ENCODE assay signal across 8 cellular contexts in the genomic region with DNA sequence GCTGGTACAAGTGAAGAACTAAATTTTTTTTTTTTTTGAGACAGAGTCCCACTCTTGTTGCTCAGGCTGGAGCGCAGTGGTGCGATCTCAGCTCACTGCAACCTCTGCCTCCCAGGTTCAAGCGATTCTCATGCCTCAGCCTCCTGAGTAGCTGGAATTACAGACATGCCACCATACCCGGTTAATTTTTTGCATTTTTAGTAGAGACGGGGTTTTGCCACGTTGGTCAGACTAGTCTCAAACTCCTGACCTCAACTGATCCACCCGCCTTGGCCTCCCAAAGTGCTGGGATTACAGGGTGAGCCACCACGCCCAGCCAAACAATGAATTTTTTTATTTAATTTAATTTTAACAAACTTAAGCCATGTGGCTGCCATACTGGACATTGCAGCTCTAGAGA. TPM values are rescaled to one million over a fixed set of nuclear protein-coding genes. Genes with fewer than 3 reads are reported as not detected.
DNase-seq lines count a peak whose midpoint lies in the region; ATAC-seq and TF ChIP-seq lines count a peak whose summit lies in the region.
"Not testable (repeated sequence)": the region's sequence is repeated elsewhere in the genome, so short reads cannot be mapped to it uniquely, and the experiment has no call there.

No MANE protein-coding gene starts in this region.

- ATAC-seq in activated CD4-positive, alpha-beta T cell treated with anti-CD3 and anti-CD28 coated beads for 36 hours; memory B cell (ENCODE audit: low read depth); psoas muscle: not testable (repeated sequence)

- not testable (repeated sequence) for H3K9me3 Mint-ChIP-seq in activated CD4-positive, alpha-beta T cell treated with anti-CD3 and anti-CD28 coated beads for 36 hours (ENCODE audit: low read depth); memory B cell

- in situ Hi-C loops in astrocyte of the spinal cord (cut with HindIII; ENCODE audit: low sequenced_read_pairs) = not testable (repeated sequence)

- peak overlapping the region; percentile 99 for H3K27ac ChIP-seq in 22Rv1
- H3K27ac ChIP-seq in MM.1S (ENCODE audit: low read length) = peak overlapping the region; percentile 89; the same call in 1 of the 2 replicates
- H3K27ac ChIP-seq in fibroblast of lung (ENCODE audit: insufficient read depth, low read length); psoas muscle: not testable (repeated sequence)

- intact Hi-C loops in activated CD4-positive, alpha-beta T cell treated with anti-CD3 and anti-CD28 coated beads for 36 hours (cut with DNase I, micrococcal nuclease) = loop anchor here in 1 of 2 experiments (10.0 kb wide), 1 partner anchor 1602 kb away; the partner anchor contains the start of gene RHOF
- intact Hi-C loops in psoas muscle (cut with DNase I) = not testable (repeated sequence)

- peak overlapping the region; percentile 98 for H3K4me3 Mint-ChIP-seq in activated CD4-positive, alpha-beta T cell treated with anti-CD3 and anti-CD28 coated beads for 36 hours
- peak overlapping the region; percentile 85 for H3K4me3 Mint-ChIP-seq in memory B cell

- not testable (repeated sequence) for H3K9me2 ChIP-seq in MM.1S (replicated peaks; ENCODE audit: insufficient read depth, low read length)

- not testable (repeated sequence) for H3K27me3 Mint-ChIP-seq in activated CD4-positive, alpha-beta T cell treated with anti-CD3 and anti-CD28 coated beads for 36 hours; memory B cell

- peak overlapping the region; percentile 77 for H3K4me2 ChIP-seq in MM.1S (ENCODE audit: low read depth, low read length)
- peak overlapping the region; percentile 91 for H3K4me2 ChIP-seq in fibroblast of lung (ENCODE audit: extremely low read depth, insufficient read depth, low read length)

- 74 to 78% (median 77%) methylated on average over 8 of the region's 8 CpGs for WGBS in psoas muscle, 3 donors

- H3K79me2 ChIP-seq in MM.1S (ENCODE audit: low read length) (peaks cover 70% of the 10 kb centered on the region), fibroblast of lung (ENCODE audit: control insufficient read depth, insufficient read depth, low read length) (peaks cover 54% of the 10 kb centered on the region)

- H4K20me1 ChIP-seq in MM.1S (ENCODE audit: insufficient read depth, low read length); fibroblast of lung (ENCODE audit: control insufficient read depth, extremely low read depth, insufficient read depth, low read length): not testable (repeated sequence)

- POLR2A ChIA-PET in activated CD4-positive, alpha-beta T cell treated with anti-CD3 and anti-CD28 coated beads for 36 hours (lab: Charles Lee) = interaction anchor here (1.5 kb wide), 1 partner anchor 99 kb away, joined by 15 read pairs; the partner anchor contains the start of gene RNU4-1

- peaks cover 50% of the 10 kb centered on the region for H3F3A ChIP-seq in MM.1S (ENCODE audit: insufficient read depth, low read length)

- H3K9ac ChIP-seq in MM.1S (ENCODE audit: low read length); fibroblast of lung (ENCODE audit: insufficient read depth, low read length): not testable (repeated sequence)

- peaks cover 34% of the 10 kb centered on the region for H3K4me1 Mint-ChIP-seq in activated CD4-positive, alpha-beta T cell treated with anti-CD3 and anti-CD28 coated beads for 36 hours
- H3K4me1 Mint-ChIP-seq in memory B cell = peaks cover 14% of the 10 kb centered on the region

- not testable (repeated sequence) for H3K9me3 ChIP-seq in MM.1S (replicated peaks; ENCODE audit: insufficient read depth, low read length); fibroblast of lung (ENCODE audit: control insufficient read depth, insufficient read depth, low read depth, low read length); psoas muscle

- H3K36me3 Mint-ChIP-seq in activated CD4-positive, alpha-beta T cell treated with anti-CD3 and anti-CD28 coated beads for 36 hours (ENCODE audit: low read depth) = peaks cover 49% of the 10 kb centered on the region
- not testable (repeated sequence) for H3K36me3 Mint-ChIP-seq in memory B cell

- H3K4me1 ChIP-seq in MM.1S (ENCODE audit: low read length) (peaks cover 16% of the 10 kb centered on the region), fibroblast of lung (ENCODE audit: control insufficient read depth, extremely low read depth, insufficient read depth, low read length) (peaks cover 10% of the 10 kb centered on the region), psoas muscle (peaks cover 45% of the 10 kb centered on the region)

- not testable (repeated sequence) for TF ChIP-seq CTCF in 22Rv1 (IDR thresholded peaks at IDR 0.05); MM.1S (IDR thresholded peaks at IDR 0.05; ENCODE audit: low read length); astrocyte of the spinal cord (IDR thresholded peaks at IDR 0.05; ENCODE audit: low read depth, low read length); fibroblast of lung (conservative IDR thresholded peaks at IDR 0.05 in 1 of 2, IDR thresholded peaks at IDR 0.05 in 1 of 2; ENCODE audit: low read depth in 1 of 2, low read length in 2 of 2); psoas muscle (IDR thresholded peaks at IDR 0.05)

- DNase-seq in MM.1S; activated CD4-positive, alpha-beta T cell treated with anti-CD3 and anti-CD28 coated beads for 36 hours; astrocyte of the spinal cord (ENCODE audit: low read depth, low spot score); fibroblast of lung (ENCODE audit: low read depth in 2 of 2); memory B cell (ENCODE audit: low spot score in 2 of 2); psoas muscle: not testable (repeated sequence)

- H3K27ac Mint-ChIP-seq in activated CD4-positive, alpha-beta T cell treated with anti-CD3 and anti-CD28 coated beads for 36 hours; memory B cell: not testable (repeated sequence)

- CTCF ChIA-PET in activated CD4-positive, alpha-beta T cell treated with anti-CD3 and anti-CD28 coated beads for 36 hours (lab: Charles Lee) = interaction anchor here (0.6 to 1.0 kb wide), 2 partner anchors 10 to 11 kb away, joined by 3 read pairs; no protein-coding TSS in a partner anchor

- H3K4me3 ChIP-seq in GM08714 (ENCODE audit: low read length) (peak overlapping the region; percentile 98), MM.1S (ENCODE audit: low read length) (peak overlapping the region; percentile 80), astrocyte of the spinal cord (ENCODE audit: low read depth, low read length) (peak overlapping the region; percentile 72), fibroblast of lung (replicated peaks in 1 of 4; ENCODE audit: control extremely low read depth in 1 of 4, insufficient read depth in 1 of 4, low read depth in 3 of 4, low read length in 4 of 4) (peak overlapping the region; percentile 59 to 96 (median 91)), psoas muscle (peak overlapping the region; percentile 84)

- not testable (repeated sequence) for H2AFZ ChIP-seq in MM.1S (ENCODE audit: low read length); fibroblast of lung (ENCODE audit: low read length)

- not testable (repeated sequence) for H3K36me3 ChIP-seq in MM.1S (replicated peaks; ENCODE audit: insufficient read depth, low read length); fibroblast of lung (ENCODE audit: control insufficient read depth, insufficient read depth, low read length)
- H3K36me3 ChIP-seq in psoas muscle (ENCODE audit: insufficient read depth in 1 of 2, low read depth in 1 of 2) = peaks cover 5 to 51% of the 10 kb centered on the region in 2 donors

- not testable (repeated sequence) for H3K27me3 ChIP-seq in MM.1S (replicated peaks; ENCODE audit: insufficient read depth, low read length); fibroblast of lung (ENCODE audit: control insufficient read depth, insufficient read depth, low read length); psoas muscle (ENCODE audit: insufficient read depth in 3 of 3, low read length in 2 of 3)

RNA-seq across cellular contexts. Expression of gene GCN1, which starts 1.2 kb away (rescaled TPM):
- 100 to 1,000 TPM; 125 to 139 TPM for total RNA-seq in activated CD4-positive, alpha-beta T cell treated with anti-CD3 and anti-CD28 coated beads for 36 hours
- total RNA-seq in fibroblast of lung (86.8 and 93.1 TPM in 2 replicates), psoas muscle (10 to 100 TPM; 63.1 to 80.9 (median 68.6) TPM)
- polyA plus RNA-seq in fibroblast of lung (30.8 and 45.8 TPM in 2 replicates), psoas muscle (10 to 100 TPM; 19.6 to 55.7 (median 43.2) TPM)
- polyA plus RNA-seq in fibroblast of lung (2012) = 35.6 and 52.5 TPM in 2 replicates
- 310 and 482 TPM in 2 replicates for polyA minus RNA-seq in fibroblast of lung (ENCODE audit: low replicate concordance)

RNA-seq across cellular contexts. Expression of gene RPLP0, which starts 7.6 kb away (rescaled TPM):
- total RNA-seq in activated CD4-positive, alpha-beta T cell treated with anti-CD3 and anti-CD28 coated beads for 36 hours = 1,000 to 10,000 TPM; 3,424 to 4,221 TPM
- total RNA-seq in fibroblast of lung = 3,063 and 3,837 TPM in 2 replicates
- polyA plus RNA-seq in fibroblast of lung = 5,137 and 6,435 TPM in 2 replicates
- polyA plus RNA-seq in fibroblast of lung (2012) = 2,788 and 3,168 TPM in 2 replicates
- 5,479 and 5,944 TPM in 2 replicates for polyA minus RNA-seq in fibroblast of lung (ENCODE audit: low replicate concordance)
- total RNA-seq in psoas muscle = 1,000 to 10,000 TPM in 3 of 4 donors, 100 to 1,000 TPM in 1; 662 to 1,479 (median 1,333) TPM
- 1,000 to 10,000 TPM; 2,571 to 2,845 (median 2,673) TPM for polyA plus RNA-seq in psoas muscle
